ENCODE assay signal across 16 cellular contexts in genomic region chr12:62331306-62331705, GRCh38.
DNase-seq lines count a peak whose midpoint lies in the region; ATAC-seq and TF ChIP-seq lines count a peak whose summit lies in the region.
"Had no signal": no experiment of that assay in that cellular context is flagged by ENCODE, and none has a peak within 500 bp of the region (broad histone marks: within the 10 kb centered on the region; RNA-seq: fewer than 3 reads in every experiment).

No MANE protein-coding gene starts in this region.

- no peaks in the 10 kb centered on the region for H3K9me2 ChIP-seq in MM.1S (replicated peaks; ENCODE audit: insufficient read depth, low read length)

- H3K4me1 ChIP-seq in MM.1S (ENCODE audit: low read length): no peaks in the 10 kb centered on the region
- H3K4me1 ChIP-seq: upper lobe of right lung had no signal

- H3K4me3 ChIP-seq in MM.1S (ENCODE audit: low read length): no peak overlapping the region
- H3K4me3 ChIP-seq: SK-N-MC, upper lobe of right lung had no signal

- DNase-seq in Kasumi-1 (lab: John Stamatoyannopoulos, UW) (peak; percentile 39 to 48), hypothalamus (lab: John Stamatoyannopoulos, UW) (no peak), NCI-H2196 treated with DMSO at 0.1 percent for 48 hours (lab: John Stamatoyannopoulos, UW; ENCODE audit: unreplicated experiment) (no peak), MM.1S (no peak), NCI-H526 treated with DMSO at 0.1 percent for 48 hours (lab: John Stamatoyannopoulos, UW) (no peak)
- DNase-seq: activated CD4-positive, alpha-beta memory T cell treated with anti-CD3 and anti-CD28 coated beads, Interleukin-2, amount 10 ng/mL, durations not matched to agents 7 days and 5 days; activated naive CD4-positive, alpha-beta T cell treated with anti-CD3 and anti-CD28 coated beads, Interleukin-2, amount 10 ng/mL, durations not matched to agents 7 days and 5 days; DMS 273 treated with DMSO at 0.1 percent for 48 hours; effector CD4-positive, alpha-beta T cell; nephron progenitor cell; right cardiac atrium; upper lobe of right lung had no signal

- H3K36me3 ChIP-seq in MM.1S (replicated peaks; ENCODE audit: insufficient read depth, low read length): no peaks in the 10 kb centered on the region

- H3K27ac ChIP-seq in MM.1S (ENCODE audit: low read length): no peak overlapping the region
- H3K27ac ChIP-seq: SK-N-MC, upper lobe of right lung had no signal

- no peaks in the 10 kb centered on the region for H3F3A ChIP-seq in MM.1S (ENCODE audit: insufficient read depth, low read length)

- no peaks in the 10 kb centered on the region for H3K9me3 ChIP-seq in MM.1S (replicated peaks; ENCODE audit: insufficient read depth, low read length)
- H3K9me3 ChIP-seq: upper lobe of right lung had no signal

- H4K20me1 ChIP-seq in MM.1S (ENCODE audit: insufficient read depth, low read length): no peaks in the 10 kb centered on the region

- no peaks in the 10 kb centered on the region for H3K27me3 ChIP-seq in MM.1S (replicated peaks; ENCODE audit: insufficient read depth, low read length)
- H3K27me3 ChIP-seq: upper lobe of right lung had no signal

- H3K4me2 ChIP-seq in MM.1S (ENCODE audit: low read depth, low read length): no peak overlapping the region

- TF ChIP-seq CTCF in MM.1S (IDR thresholded peaks at IDR 0.05; ENCODE audit: low read length): no peak

- H2AFZ ChIP-seq in MM.1S (ENCODE audit: low read length): no peak overlapping the region

- ATAC-seq in GM18502 (IDR thresholded peaks at IDR 0.05; ENCODE audit: poor library complexity, unreplicated experiment): peak; percentile 72
- peak; percentile 54 for ATAC-seq in GM19467 (IDR thresholded peaks at IDR 0.05; ENCODE audit: unreplicated experiment)
- ATAC-seq in HG02885 (IDR thresholded peaks at IDR 0.05; ENCODE audit: poor library complexity, unreplicated experiment): peak; percentile 86
- ATAC-seq: right cardiac atrium, upper lobe of right lung had no signal

- H3K79me2 ChIP-seq in MM.1S (ENCODE audit: low read length): 0 out of 2 replicates have a peak, but pooled peaks cover 3% of the 10 kb centered on the region

- no peak overlapping the region for H3K9ac ChIP-seq in MM.1S (ENCODE audit: low read length)

Comparison
In these comparisons a context has a peak if more than half of its experiments do, and no peak if none do; other contexts are left out.
1. DNase-seq: peak in Kasumi-1 (2 of 2); none in hypothalamus (0 of 51), NCI-H2196 treated with DMSO at 0.1 percent for 48 hours (single experiment), MM.1S (single experiment) and NCI-H526 treated with DMSO at 0.1 percent for 48 hours (single experiment).
2. Peak in every context shown above with its lines, with median percentiles within 50 percentile points of each other: ATAC-seq.